In genomic region chr18:12996661-12997292, GRCh38 we compare ENCODE assay signal across 1 cellular context.
TF ChIP-seq lines count a peak whose summit lies in the region.

No MANE protein-coding gene starts in this region.

TF ChIP-seq in K562, 482 proteins besides CTCF, POLR2A, EP300 and RAD21 (continued from another document):
- TF ChIP-seq MAX (CRISPR knock-in tag; IDR thresholded peaks at IDR 0.05) (no peak), KAT2B (IDR thresholded peaks at IDR 0.05; ENCODE audit: low read depth, low read length) (no peak), ZBTB1 (CRISPR knock-in tag; IDR thresholded peaks at IDR 0.05; ENCODE audit: borderline replicate concordance, low read depth) (no peak), FOXP1 (CRISPR knock-in tag; IDR thresholded peaks at IDR 0.05) (no peak), MCM3 (IDR thresholded peaks at IDR 0.05) (no peak), PTBP1 (IDR thresholded peaks at IDR 0.05; ENCODE audit: low read depth, low read length) (no peak), CTCFL (IDR thresholded peaks at IDR 0.05; ENCODE audit: borderline replicate concordance, insufficient read depth, low read depth, low read length, poor library complexity, severe bottlenecking) (no peak), TRIM28 (IDR thresholded peaks at IDR 0.05) (no peak), GTF3C2 (IDR thresholded peaks at IDR 0.05; ENCODE audit: borderline replicate concordance, extremely low read depth, insufficient read length) (no peak), CBFA2T2 (conservative IDR thresholded peaks at IDR 0.05) (no peak), ARNT (IDR thresholded peaks at IDR 0.05) (no peak), IRF9 (tag; IDR thresholded peaks at IDR 0.05) (no peak), PCBP1 (IDR thresholded peaks at IDR 0.05; ENCODE audit: low read depth, low read length, poor library complexity, severe bottlenecking) (no peak), YBX1 (IDR thresholded peaks at IDR 0.05) (no peak), ZNF3 (CRISPR knock-in tag; IDR thresholded peaks at IDR 0.05) (no peak), PML (IDR thresholded peaks at IDR 0.05; ENCODE audit: low read length) (no peak), HDGF (IDR thresholded peaks at IDR 0.05) (no peak), MLX (CRISPR knock-in tag; conservative IDR thresholded peaks at IDR 0.05) (no peak), MBD1 (CRISPR knock-in tag; IDR thresholded peaks at IDR 0.05) (no peak), ZNF280B (CRISPR knock-in tag; IDR thresholded peaks at IDR 0.05) (no peak), ZNF695 (CRISPR knock-in tag; IDR thresholded peaks at IDR 0.05) (no peak), ZNF75A (CRISPR knock-in tag; IDR thresholded peaks at IDR 0.05) (no peak), NRF1 (conservative IDR thresholded peaks at IDR 0.05 in 1 of 2, IDR thresholded peaks at IDR 0.05 in 1 of 2) (no peak), CBFA2T3 (IDR thresholded peaks at IDR 0.05) (peak; percentile 11; the same call in 1 of the 2 replicates), THRB (CRISPR knock-in tag; conservative IDR thresholded peaks at IDR 0.05) (0 out of 2 replicates have a peak, but pooled peaks have one; percentile 5), MAFG (tag; conservative IDR thresholded peaks at IDR 0.05) (peak; percentile 28; the same call in 1 of the 2 replicates)
